Comparison of ENCODE assay signal across 13 cellular contexts in the genomic region with DNA sequence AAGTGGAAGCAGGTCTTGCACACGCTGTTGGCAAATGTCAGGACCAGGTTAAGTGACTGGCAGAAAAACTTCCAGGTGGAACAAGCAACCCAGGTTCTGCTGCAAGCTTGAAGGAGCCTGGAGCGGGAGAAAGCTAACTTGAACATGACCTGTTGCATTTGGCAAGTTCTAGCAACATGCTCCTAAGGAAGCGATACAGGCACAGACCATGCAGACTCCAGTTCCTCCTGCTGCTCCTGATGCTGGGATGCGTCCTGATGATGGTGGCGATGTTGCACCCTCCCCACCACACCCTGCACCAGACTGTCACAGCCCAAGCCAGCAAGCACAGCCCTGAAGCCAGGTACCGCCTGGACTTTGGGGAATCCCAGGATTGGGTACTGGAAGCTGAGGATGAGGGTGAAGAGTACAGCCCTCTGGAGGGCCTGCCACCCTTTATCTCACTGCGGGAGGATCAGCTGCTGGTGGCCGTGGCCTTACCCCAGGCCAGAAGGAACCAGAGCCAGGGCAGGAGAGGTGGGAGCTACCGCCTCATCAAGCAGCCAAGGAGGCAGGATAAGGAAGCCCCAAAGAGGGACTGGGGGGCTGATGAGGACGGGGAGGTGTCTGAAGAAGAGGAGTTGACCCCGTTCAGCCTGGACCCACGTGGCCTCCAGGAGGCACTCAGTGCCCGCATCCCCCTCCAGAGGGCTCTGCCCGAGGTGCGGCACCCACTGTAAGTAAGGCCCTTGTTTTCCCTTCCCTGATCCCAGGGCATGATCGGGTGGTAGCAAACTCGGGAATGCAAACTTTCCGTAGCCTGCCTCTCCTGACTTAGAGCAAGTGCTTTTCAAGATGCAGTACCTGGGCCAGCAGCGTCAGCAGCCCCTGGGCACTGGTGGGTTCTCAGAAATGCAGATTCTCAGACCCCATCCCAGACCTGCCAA. TPM values are rescaled to one million over a fixed set of nuclear protein-coding genes. Genes with fewer than 3 reads are reported as not detected.
A peak's percentile ranks its signal among the peaks of the same experiment; 100 is the strongest.
DNase-seq lines count a peak whose midpoint lies in the region; ATAC-seq and TF ChIP-seq lines count a peak whose summit lies in the region.
"Had no signal": no experiment of that assay in that cellular context is flagged by ENCODE, and none has a peak within 500 bp of the region (broad histone marks: within the 10 kb centered on the region; RNA-seq: fewer than 3 reads in every experiment).

No MANE protein-coding gene starts in this region.

- H3K27ac ChIP-seq in layer of hippocampus (ENCODE audit: low read depth, low read length) (peak overlapping the region; percentile 85), skeletal muscle tissue (ENCODE audit: low read depth, low read length) (peak overlapping the region; percentile 63)
- H3K27ac ChIP-seq: epithelial cell of prostate, pancreas had no signal

- in situ Hi-C loops in astrocyte of the cerebellum (cut with HindIII; ENCODE audit: low sequenced_read_pairs) (no loop called here), GM13976 (cut with MboI; ENCODE audit: low sequenced_read_pairs, unreplicated experiment) (no loop called here)

- CTCF ChIA-PET in BJ (lab: Yijun Ruan, JAX): interaction anchor here (0.5 to 8.4 kb wide), 10 partner anchors 24 to 126 kb away, joined by 3 to 171 read pairs (median 4); no protein-coding TSS in a partner anchor

- H3K4me1 ChIP-seq in skeletal muscle tissue (ENCODE audit: control insufficient read depth in 3 of 3, insufficient read depth in 3 of 3, low read length in 3 of 3): peaks cover 35 to 55% (median 37%) of the 10 kb centered on the region in 3 donors
- H3K4me1 ChIP-seq: pancreas had no signal

- H3K4me3 ChIP-seq in BJ (ENCODE audit: low read depth, low read length) (peak overlapping the region; percentile 9; the same call in 1 of the 2 replicates), astrocyte of the cerebellum (ENCODE audit: low read depth, low read length) (peak overlapping the region; percentile 41), skeletal muscle tissue (ENCODE audit: low read length in 3 of 3) (peak overlapping the region; percentile 57 to 61 (median 58))
- H3K4me3 ChIP-seq: MG63 had no signal

- H3K27me3 ChIP-seq in BJ (ENCODE audit: control insufficient read depth, insufficient read depth, low read length) (no peaks in the 10 kb centered on the region), layer of hippocampus (ENCODE audit: control insufficient read depth, insufficient read depth, low read length) (no peaks in the 10 kb centered on the region), skeletal muscle tissue (ENCODE audit: control insufficient read depth in 3 of 3, insufficient read depth in 3 of 3, low read length in 3 of 3) (no peaks in the 10 kb centered on the region)
- H3K27me3 ChIP-seq: MG63, pancreas had no signal

- H3K36me3 ChIP-seq in BJ (ENCODE audit: control insufficient read depth, insufficient read depth, low read length) (no peaks in the 10 kb centered on the region), skeletal muscle tissue (ENCODE audit: control insufficient read depth in 3 of 3, insufficient read depth in 3 of 3, low read length in 3 of 3) (no peaks in the 10 kb centered on the region)
- H3K36me3 ChIP-seq: MG63, pancreas had no signal

- TF ChIP-seq CTCF in BJ (IDR thresholded peaks at IDR 0.05; ENCODE audit: insufficient read depth, low read depth, low read length): no peak
- TF ChIP-seq CTCF in astrocyte of the cerebellum (IDR thresholded peaks at IDR 0.05; ENCODE audit: low read depth, low read length, missing control alignments): no peak
- TF ChIP-seq CTCF in GM13976 (IDR thresholded peaks at IDR 0.05; ENCODE audit: borderline replicate concordance, control extremely low read depth, extremely low read depth, insufficient read depth, missing control alignments): no peak

- POLR2A ChIA-PET in BJ (lab: Charles Lee): interaction anchor here (0.8 to 1.8 kb wide), 3 partner anchors 51 to 115 kb away, joined by 3 to 9 read pairs (median 6); no protein-coding TSS in a partner anchor

- ATAC-seq in GM21723 (IDR thresholded peaks at IDR 0.05; ENCODE audit: unreplicated experiment): no peak

- no peaks in the 10 kb centered on the region for H3K9me3 ChIP-seq in skeletal muscle tissue (ENCODE audit: control insufficient read depth in 3 of 3, low read length in 3 of 3)
- H3K9me3 ChIP-seq: MG63, pancreas had no signal

- peak overlapping the region; percentile 47 to 68 (median 49) for H3K9ac ChIP-seq in skeletal muscle tissue (ENCODE audit: low read depth in 1 of 3, low read length in 3 of 3)

- DNase-seq in BJ (ENCODE audit: low read depth) (no peak), astrocyte of the cerebellum (ENCODE audit: low read depth) (no peak), SIG-M5 treated with dmso at 0.1 percent for 504 hours (lab: John Stamatoyannopoulos, UW; ENCODE audit: unreplicated experiment) (no peak), hepatic stellate cell (ENCODE audit: low spot score) (no peak), GM13976 (ENCODE audit: low spot score) (no peak)
- DNase-seq: AML-193 had no signal

RNA-seq across cellular contexts. Expression of gene GALNT15, which starts 0.8 kb away (rescaled TPM):
- 5.0 and 5.4 TPM in 2 replicates for polyA plus RNA-seq in BJ (2011; rRNA removed)
- 6.2 and 11.0 TPM in 2 replicates for polyA minus RNA-seq in BJ (2011; rRNA and poly(A)+ RNA removed)
- 3.7 TPM for total RNA-seq in skeletal muscle tissue
- polyA plus RNA-seq: keratinocyte had no signal
